In the genomic region with DNA sequence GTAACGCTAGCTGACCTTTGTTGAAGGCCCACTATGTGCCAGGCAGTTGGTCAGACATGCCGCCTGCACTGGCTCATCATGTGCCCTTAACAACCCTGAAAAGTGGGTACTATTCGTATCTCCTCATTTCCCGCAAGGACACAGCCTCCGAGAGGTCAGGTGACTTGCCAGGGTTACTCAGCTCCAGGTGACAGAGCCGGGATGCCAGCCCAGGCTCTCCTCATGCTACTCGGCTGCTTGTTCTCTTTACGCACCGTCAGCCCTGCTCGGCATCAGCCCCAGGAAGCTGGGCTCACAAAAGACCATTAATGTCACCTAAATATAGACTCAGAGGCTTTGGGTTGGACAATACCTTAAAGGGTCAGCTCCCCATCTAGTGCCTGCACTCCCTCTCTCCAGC, we compare ENCODE assay signal across 20 cellular contexts. TPM values are rescaled to one million over a fixed set of nuclear protein-coding genes. Genes with fewer than 3 reads are reported as not detected.
DNase-seq lines count a peak whose midpoint lies in the region; ATAC-seq, FAIRE-seq and TF ChIP-seq lines count a peak whose summit lies in the region.
"Had no signal": no experiment of that assay in that cellular context is flagged by ENCODE, and none has a peak within 500 bp of the region (broad histone marks: within the 10 kb centered on the region; RNA-seq: fewer than 3 reads in every experiment).

No MANE protein-coding gene starts in this region.

- no peak overlapping the region for H3K4me2 ChIP-seq in H1 (ENCODE audit: insufficient read depth in 1 of 2, low read depth in 2 of 2, low read length in 2 of 2)
- no peak overlapping the region for H3K4me2 ChIP-seq in trophoblast cell (ENCODE audit: low read length)

- H3K4ac ChIP-seq in H1 (replicated peaks; ENCODE audit: insufficient read length, low read depth, low read length) (no peak overlapping the region), trophoblast cell (ENCODE audit: low read depth, low read length) (no peak overlapping the region)

- H2BK12ac ChIP-seq in H1 (ENCODE audit: low read depth, low read length) (no peak overlapping the region), trophoblast cell (ENCODE audit: low read length) (no peak overlapping the region)

- intact Hi-C loops in Right ventricle myocardium inferior (cut with DNase I): no loop called here
- intact Hi-C loops in cardiac septum (cut with DNase I): no loop called here
- intact Hi-C loops in ovary (cut with DNase I): no loop called here

- no peaks in the 10 kb centered on the region for H3K9me3 ChIP-seq in H1 (ENCODE audit: insufficient read depth in 2 of 2, low read depth in 1 of 2, low read length in 1 of 2)
- H3K9me3 ChIP-seq in trophoblast cell (ENCODE audit: insufficient read depth, low read depth, low read length): peaks cover 1% of the 10 kb centered on the region
- no peaks in the 10 kb centered on the region for H3K9me3 ChIP-seq in ovary

- H4K8ac ChIP-seq in H1 (ENCODE audit: extremely low read depth, insufficient read depth, low read length) (peak overlapping the region; percentile 76; the same call in 1 of the 2 replicates), trophoblast cell (ENCODE audit: low read depth, low read length) (peak overlapping the region; percentile 24)

- H2BK5ac ChIP-seq in H1 (ENCODE audit: low read depth, low read length): no peak overlapping the region
- peak overlapping the region; percentile 11 for H2BK5ac ChIP-seq in trophoblast cell (ENCODE audit: low read depth, low read length, poor library complexity)

- no peak overlapping the region for H3K4me3 ChIP-seq in H1 (ENCODE audit: extremely low read depth in 1 of 4, insufficient read depth in 2 of 4, low read depth in 3 of 4, low read length in 4 of 4)
- H3K4me3 ChIP-seq in trophoblast cell (ENCODE audit: low read depth, low read length): no peak overlapping the region
- no peak overlapping the region for H3K4me3 ChIP-seq in ovary

- H3K36me3 ChIP-seq in H1 (ENCODE audit: control insufficient read depth in 2 of 4, insufficient read depth in 4 of 4, low read length in 3 of 4) (no peaks in the 10 kb centered on the region; a peak in 1 of 8 replicates), trophoblast cell (ENCODE audit: control insufficient read depth in 1 of 2, insufficient read depth in 2 of 2, low read length in 2 of 2) (peaks cover 30 to 35% of the 10 kb centered on the region in 2 experiments), ovary (no peaks in the 10 kb centered on the region)

- no peak for FAIRE-seq in H1 (lab: Jason Lieb, UNC)
- FAIRE-seq: G401.6, GM19239, H54 had no signal

- H2AFZ ChIP-seq in H1 (ENCODE audit: low read length): no peak overlapping the region
- no peak overlapping the region for H2AFZ ChIP-seq in trophoblast cell (ENCODE audit: insufficient read depth, low read length, poor library complexity)

- CTCF ChIA-PET in H1 (lab: Charles Lee; ENCODE audit: partially characterized antibody): interaction anchor here (0.6 to 4.0 kb wide), 6 partner anchors 14 to 291 kb away, joined by 3 to 27 read pairs (median 3); no protein-coding TSS in a partner anchor

- H3K79me2 ChIP-seq in H1 (ENCODE audit: control insufficient read depth in 1 of 2, insufficient read depth in 2 of 2, low read length in 2 of 2) (no peaks in the 10 kb centered on the region), trophoblast cell (ENCODE audit: control insufficient read depth, insufficient read depth, low read length, poor library complexity) (no peaks in the 10 kb centered on the region)

- H4K91ac ChIP-seq in H1 (replicated peaks; ENCODE audit: insufficient read length, low read length) (no peak overlapping the region), trophoblast cell (ENCODE audit: low read depth, low read length) (no peak overlapping the region)

- no peaks in the 10 kb centered on the region for H4K20me1 ChIP-seq in H1 (replicated peaks in 1 of 2; ENCODE audit: control insufficient read depth in 1 of 2, insufficient read depth in 2 of 2, low read length in 2 of 2)

- no peak for TF ChIP-seq RAD21 in H1 (IDR thresholded peaks at IDR 0.05 in 1 of 2, conservative IDR thresholded peaks at IDR 0.05 in 1 of 2; ENCODE audit: low read depth in 2 of 2, low read length in 2 of 2)

- POLR2A ChIA-PET in H1 (lab: Charles Lee; ENCODE audit: partially characterized antibody): interaction anchor here (1.5 kb wide), 1 partner anchor 11 kb away, joined by 3 read pairs; no protein-coding TSS in a partner anchor

- no peak overlapping the region for H4K12ac ChIP-seq in trophoblast cell (ENCODE audit: low read depth, low read length)

- peak; percentile 25 for DNase-seq in Right ventricle myocardium inferior (ENCODE audit: missing footprints)
- DNase-seq in cardiac septum (ENCODE audit: low spot score): no peak
- no peak for DNase-seq in H1 (ENCODE audit: low read depth in 1 of 2, low spot score in 2 of 2)
- DNase-seq in trophoblast cell: no peak
- DNase-seq in activated CD4-positive, alpha-beta T cell treated with anti-CD3 and anti-CD28 coated beads, Interleukin-2, amount 50 U/mL, for 48 hours: no peak
- DNase-seq in SHP77 treated with DMSO at 0.1 percent for 48 hours (lab: John Stamatoyannopoulos, UW): no peak
- no peak for DNase-seq in ovary
- DNase-seq: 8988T; AML-193; Calu3; CD4-positive, alpha-beta T cell; DMS 273 treated with DMSO at 0.1 percent for 48 hours; DMS79; IMR-90; KG1 had no signal

- no peak overlapping the region for H3K23ac ChIP-seq in H1 (ENCODE audit: insufficient read length)
- no peak overlapping the region for H3K23ac ChIP-seq in trophoblast cell (ENCODE audit: low read length)

- no peak overlapping the region for H3K18ac ChIP-seq in H1 (ENCODE audit: extremely low read depth, low read length)
- no peak overlapping the region for H3K18ac ChIP-seq in trophoblast cell (ENCODE audit: low read length)

- H2AK5ac ChIP-seq in H1 (ENCODE audit: low read depth, low read length): no peak overlapping the region
- no peak overlapping the region for H2AK5ac ChIP-seq in trophoblast cell (ENCODE audit: low read length)

- H3K4me1 ChIP-seq in H1 (replicated peaks in 1 of 4; ENCODE audit: control insufficient read depth in 3 of 4, insufficient read depth in 4 of 4, low read length in 3 of 4) (no peaks in the 10 kb centered on the region; a peak in 1 of 7 replicates), trophoblast cell (ENCODE audit: control insufficient read depth in 1 of 2, insufficient read depth in 2 of 2, low read length in 2 of 2) (peaks cover 9 to 11% of the 10 kb centered on the region in 2 experiments), ovary (ENCODE audit: insufficient read depth) (no peaks in the 10 kb centered on the region)

- H3K27me3 ChIP-seq in H1 (replicated peaks in 1 of 4; ENCODE audit: control insufficient read depth in 3 of 4, extremely low read depth in 1 of 4, insufficient read depth in 3 of 4, low read length in 3 of 4): 0 out of 7 replicates have a peak, but pooled peaks cover 0 to 2% (median 0%) of the 10 kb centered on the region in 4 experiments
- no peaks in the 10 kb centered on the region for H3K27me3 ChIP-seq in trophoblast cell (ENCODE audit: insufficient read depth, low read length)
- no peaks in the 10 kb centered on the region for H3K27me3 ChIP-seq in ovary

- TF ChIP-seq CTCF in H1 (IDR thresholded peaks at IDR 0.05; ENCODE audit: control extremely low read depth in 1 of 3, insufficient read depth in 1 of 3, low read depth in 1 of 3, low read length in 3 of 3) (no peak), ovary (IDR thresholded peaks at IDR 0.05) (no peak)

- H2BK120ac ChIP-seq in H1 (replicated peaks; ENCODE audit: low read depth, low read length) (no peak overlapping the region), trophoblast cell (ENCODE audit: insufficient read depth, low read length, poor library complexity) (peak overlapping the region; percentile 11)

- H3K56ac ChIP-seq in H1 (replicated peaks; ENCODE audit: insufficient read length, low read depth, low read length): no peak overlapping the region

- H2BK20ac ChIP-seq in H1 (ENCODE audit: low read length): no peak overlapping the region

- H3K79me1 ChIP-seq in H1 (ENCODE audit: low read depth, low read length) (no peaks in the 10 kb centered on the region), trophoblast cell (ENCODE audit: low read length) (peaks cover 4% of the 10 kb centered on the region)

- WGBS in H1 (ENCODE audit: extremely low coverage in 1 of 2, insufficient coverage in 1 of 2, insufficient read length in 1 of 2, insufficient replicate concordance in 2 of 2, low coverage in 1 of 2, low lambda C conversion rate in 2 of 2, missing lambda C conversion rate in 1 of 2), 2 experiments: 92% methylated on average over 10 of the region's 10 CpGs; no CpG with 5 or more reads in 1 of the 2 experiments
- WGBS in trophoblast cell (ENCODE audit: extremely low coverage, insufficient coverage, insufficient read length): no CpG with 5 or more reads among the region's 10 CpGs
- WGBS in ovary, 3 donors: 87 to 90% (median 89%) methylated on average over 10 of the region's 10 CpGs

- no peak overlapping the region for H3K27ac ChIP-seq in H1 (ENCODE audit: low read depth, low read length)
- no peak overlapping the region for H3K27ac ChIP-seq in trophoblast cell (ENCODE audit: low read depth, low read length)
- no peak overlapping the region for H3K27ac ChIP-seq in ovary
- H3K27ac ChIP-seq: HL-60 had no signal

- TF ChIP-seq POLR2A in H1 (IDR thresholded peaks at IDR 0.05; ENCODE audit: control extremely low read depth in 1 of 2, low read depth in 2 of 2, low read length in 2 of 2) (no peak), ovary (IDR thresholded peaks at IDR 0.05) (no peak)

- H3K9ac ChIP-seq in H1 (replicated peaks in 1 of 4; ENCODE audit: extremely low read depth in 1 of 4, low read depth in 3 of 4, low read length in 3 of 4): no peak overlapping the region
- H3K9ac ChIP-seq in trophoblast cell (ENCODE audit: low read length): no peak overlapping the region

- H3K14ac ChIP-seq in H1 (ENCODE audit: insufficient read length) (no peak overlapping the region), trophoblast cell (ENCODE audit: low read length) (no peak overlapping the region)

- ATAC-seq in Right ventricle myocardium inferior: no peak
- ATAC-seq: HCT116 had no signal

- H4K5ac ChIP-seq in H1 (ENCODE audit: insufficient read length, low read depth, low read length): no peak overlapping the region

- 0 out of 2 replicates have a peak, but pooled peaks cover under 1% of the 10 kb centered on the region for H3K23me2 ChIP-seq in H1 (ENCODE audit: low read depth, low read length)

- TF ChIP-seq EP300 in H1 (IDR thresholded peaks at IDR 0.05; ENCODE audit: borderline replicate concordance in 1 of 2, low read depth in 2 of 2, low read length in 2 of 2): no peak
- no peak for TF ChIP-seq EP300 in ovary (IDR thresholded peaks at IDR 0.05)

- no peak overlapping the region for H2BK15ac ChIP-seq in H1 (ENCODE audit: low read length)

RNA-seq across cellular contexts. Expression of gene GRHL3, which starts 29.0 kb away (rescaled TPM):
- not detected for total RNA-seq in Right ventricle myocardium inferior
- total RNA-seq in cardiac septum: not detected
- total RNA-seq in H1 (2021; fragmentation: NEBNext Ultra II Directional; extraction: Animal tissue kit (Norgen Biotek cat#: 25700)): 1.1 and 1.8 TPM in 2 replicates
- polyA plus RNA-seq in H1 (2011; rRNA removed): 0.80 and 2.2 TPM in 2 replicates
- polyA plus RNA-seq in H1 (2011; cell fraction: cytosol; rRNA removed): 0.84 TPM
- 1.7 TPM for polyA plus RNA-seq in H1 (2011; cell fraction: nucleus; rRNA removed)
- 1.3 to 1.5 TPM (median 1.3 TPM) in 4 replicates for polyA plus RNA-seq in H1 (2012, experiment 1 of 2)
- polyA plus RNA-seq in H1 (2012, experiment 2 of 2): 0.84 TPM
- 0.53 TPM for polyA plus RNA-seq in H1 (2013, experiment 1 of 2)
- 0.46 TPM for polyA plus RNA-seq in H1 (2013, experiment 2 of 2)
- 0.90 and 1.7 TPM in 2 replicates for polyA minus RNA-seq in H1 (2011; rRNA and poly(A)+ RNA removed)
- polyA minus RNA-seq in H1 (2011; cell fraction: cytosol; rRNA and poly(A)+ RNA removed): 1.5 TPM
- polyA minus RNA-seq in H1 (2011; cell fraction: nucleus; rRNA and poly(A)+ RNA removed): 2.0 TPM
- 24.4 and 26.4 TPM in 2 replicates for polyA plus RNA-seq in trophoblast cell (2013)
- 1 to 10 TPM in 1 of 7 donors, under 1 TPM in 2, not detected in 4; 0.15 to 1.6 (median 0.48) TPM for total RNA-seq in ovary
- polyA plus RNA-seq in ovary: not detected
- total RNA-seq: CD4-positive, alpha-beta T cell; IMR-90 had no signal
- polyA plus RNA-seq: IMR-90 had no signal
